ENCODE assay signal across 9 cellular contexts in the genomic region with DNA sequence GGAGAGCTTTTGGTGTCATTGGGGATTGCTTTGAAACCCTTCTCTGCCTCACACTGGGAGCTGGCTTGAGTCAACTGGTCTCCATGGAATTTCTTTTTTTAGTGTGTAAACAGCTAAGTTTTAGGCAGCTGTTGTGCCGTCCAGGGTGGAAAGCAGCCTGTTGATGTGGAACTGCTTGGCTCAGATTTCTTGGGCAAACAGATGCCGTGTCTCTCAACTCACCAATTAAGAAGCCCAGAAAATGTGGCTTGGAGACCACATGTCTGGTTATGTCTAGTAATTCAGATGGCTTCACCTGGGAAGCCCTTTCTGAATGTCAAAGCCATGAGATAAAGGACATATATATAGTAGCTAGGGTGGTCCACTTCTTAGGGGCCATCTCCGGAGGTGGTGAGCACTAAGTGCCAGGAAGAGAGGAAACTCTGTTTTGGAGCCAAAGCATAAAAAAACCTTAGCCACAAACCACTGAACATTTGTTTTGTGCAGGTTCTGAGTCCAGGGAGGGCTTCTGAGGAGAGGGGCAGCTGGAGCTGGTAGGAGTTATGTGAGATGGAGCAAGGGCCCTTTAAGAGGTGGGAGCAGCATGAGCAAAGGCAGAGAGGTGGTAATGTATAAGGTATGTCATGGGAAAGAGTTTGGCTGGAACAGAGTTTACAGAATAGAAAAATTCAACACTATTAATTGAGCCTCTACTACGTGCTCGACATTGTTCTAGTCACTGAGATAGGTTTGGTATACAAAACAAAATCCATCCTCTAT. TPM values are rescaled to one million over a fixed set of nuclear protein-coding genes. Genes with fewer than 3 reads are reported as not detected.
A peak's percentile ranks its signal among the peaks of the same experiment; 100 is the strongest.
DNase-seq lines count a peak whose midpoint lies in the region; ATAC-seq and TF ChIP-seq lines count a peak whose summit lies in the region.
"Had no signal": no experiment of that assay in that cellular context is flagged by ENCODE, and none has a peak within 500 bp of the region (broad histone marks: within the 10 kb centered on the region; RNA-seq: fewer than 3 reads in every experiment).

No MANE protein-coding gene starts in this region.

- H3K4me1 Mint-ChIP-seq in stimulated activated naive B cell treated with anti-CD40 and anti-IgM and Interleukin-4, amounts not matched to agents 10 μg/mL and 1 μg/mL and 100 μg/mL, for 72 hours, result peaks cover 43 to 60% of the 10 kb centered on the region in 2 donors
- peaks cover 36% of the 10 kb centered on the region for H3K4me1 Mint-ChIP-seq in activated CD8-positive, alpha-beta T cell treated with anti-CD3 and anti-CD28 coated beads, Interleukin-2, amount 10 ng/mL, durations not matched to agents 7 days and 5 days (ENCODE audit: low read depth)

- H3K4me3 Mint-ChIP-seq in stimulated activated naive B cell treated with anti-CD40 and anti-IgM and Interleukin-4, amounts not matched to agents 10 μg/mL and 1 μg/mL and 100 μg/mL, for 72 hours, result no peak overlapping the region
- H3K4me3 Mint-ChIP-seq in activated CD8-positive, alpha-beta T cell treated with anti-CD3 and anti-CD28 coated beads, Interleukin-2, amount 10 ng/mL, durations not matched to agents 7 days and 5 days, result no peak overlapping the region
- H3K4me3 Mint-ChIP-seq: activated CD8-positive, alpha-beta memory T cell treated with anti-CD3 and anti-CD28 coated beads, Interleukin-2, amount 10 ng/mL, durations not matched to agents 7 days and 5 days had no signal

- no peak overlapping the region for H3K27ac ChIP-seq in HEK293 (ENCODE audit: extremely low read depth, low read depth, low read length)

- no peak overlapping the region for H3K4me3 ChIP-seq in HEK293 (ENCODE audit: low read depth, low read length)

- H3K27ac Mint-ChIP-seq in stimulated activated naive B cell treated with anti-CD40 and anti-IgM and Interleukin-4, amounts not matched to agents 10 μg/mL and 1 μg/mL and 100 μg/mL, for 72 hours, result peak overlapping the region; percentile 2
- H3K27ac Mint-ChIP-seq in activated CD8-positive, alpha-beta T cell treated with anti-CD3 and anti-CD28 coated beads, Interleukin-2, amount 10 ng/mL, durations not matched to agents 7 days and 5 days, result no peak overlapping the region
- H3K27ac Mint-ChIP-seq: activated CD8-positive, alpha-beta memory T cell treated with anti-CD3 and anti-CD28 coated beads, Interleukin-2, amount 10 ng/mL, durations not matched to agents 7 days and 5 days had no signal

- peaks cover 0 to 4% of the 10 kb centered on the region in 2 donors for H3K36me3 Mint-ChIP-seq in stimulated activated naive B cell treated with anti-CD40 and anti-IgM and Interleukin-4, amounts not matched to agents 10 μg/mL and 1 μg/mL and 100 μg/mL, for 72 hours
- H3K36me3 Mint-ChIP-seq in activated CD8-positive, alpha-beta T cell treated with anti-CD3 and anti-CD28 coated beads, Interleukin-2, amount 10 ng/mL, durations not matched to agents 7 days and 5 days (ENCODE audit: low read depth), result no peaks in the 10 kb centered on the region
- H3K36me3 Mint-ChIP-seq: activated CD8-positive, alpha-beta memory T cell treated with anti-CD3 and anti-CD28 coated beads, Interleukin-2, amount 10 ng/mL, durations not matched to agents 7 days and 5 days had no signal

- DNase-seq in NCI-H446 treated with DMSO at 0.1 percent for 48 hours (lab: John Stamatoyannopoulos, UW) (peak; percentile 97), Right ventricle myocardium superior (no peak), HuH-7.5 (ENCODE audit: low spot score) (no peak)
- DNase-seq in stimulated activated naive B cell treated with anti-CD40 and anti-IgM and Interleukin-4, amounts not matched to agents 10 μg/mL and 1 μg/mL and 100 μg/mL, for 72 hours, result no peak
- DNase-seq in activated CD8-positive, alpha-beta T cell treated with anti-CD3 and anti-CD28 coated beads, Interleukin-2, amount 10 ng/mL, durations not matched to agents 7 days and 5 days, result no peak
- DNase-seq: activated CD8-positive, alpha-beta memory T cell treated with anti-CD3 and anti-CD28 coated beads, Interleukin-2, amount 10 ng/mL, durations not matched to agents 7 days and 5 days had no signal

- H3K4me1 ChIP-seq in HEK293 (ENCODE audit: control insufficient read depth, insufficient read depth, low read length), result no peaks in the 10 kb centered on the region; the same call in 1 of the 2 replicates

- CTCF ChIA-PET in HEK293 (lab: Yijun Ruan, JAX), result interaction anchor here (0.7 to 4.3 kb wide), 11 partner anchors 11 to 232 kb away, joined by 3 to 64 read pairs (median 6); partner anchors contain the start of gene CDKN1A
- CTCF ChIA-PET in activated CD8-positive, alpha-beta T cell treated with anti-CD3 and anti-CD28 coated beads, Interleukin-2, amount 10 ng/mL, durations not matched to agents 7 days and 5 days (lab: Charles Lee), result interaction anchor here (1.0 to 4.5 kb wide), 11 partner anchors 10 to 157 kb away, joined by 3 to 58 read pairs (median 4); no protein-coding TSS in a partner anchor

- intact Hi-C loops in Right ventricle myocardium superior (cut with DNase I), result no loop called here

- no peak for TF ChIP-seq CTCF in HEK293 (tag by site-specific recombination; IDR thresholded peaks at IDR 0.05)

- ATAC-seq in Right ventricle myocardium superior (ENCODE audit: poor library complexity) (peak; percentile 25), HG02642 (IDR thresholded peaks at IDR 0.05; ENCODE audit: poor library complexity, unreplicated experiment) (no peak)
- ATAC-seq in stimulated activated naive B cell treated with anti-CD40 and anti-IgM and Interleukin-4, amounts not matched to agents 10 μg/mL and 1 μg/mL and 100 μg/mL, for 72 hours (replicated peaks), result no peak
- no peak for ATAC-seq in activated CD8-positive, alpha-beta T cell treated with anti-CD3 and anti-CD28 coated beads, Interleukin-2, amount 10 ng/mL, durations not matched to agents 7 days and 5 days
- ATAC-seq: activated CD8-positive, alpha-beta memory T cell treated with anti-CD3 and anti-CD28 coated beads, Interleukin-2, amount 10 ng/mL, durations not matched to agents 7 days and 5 days had no signal

- POLR2A ChIA-PET in HEK293 (lab: Yijun Ruan, JAX), result interaction anchor here (3.4 kb wide), 1 partner anchor 53 kb away, joined by 19 read pairs; the partner anchor contains the start of gene CDKN1A
- POLR2A ChIA-PET in activated CD8-positive, alpha-beta T cell treated with anti-CD3 and anti-CD28 coated beads, Interleukin-2, amount 10 ng/mL, durations not matched to agents 7 days and 5 days (lab: Charles Lee), result no interaction called here

- H3K9me3 ChIP-seq in HEK293 (ENCODE audit: control insufficient read depth, insufficient read depth, low read depth, low read length), result no peaks in the 10 kb centered on the region
- H3K9me3 ChIP-seq: neutrophil had no signal

- no peaks in the 10 kb centered on the region for H3K9me3 Mint-ChIP-seq in stimulated activated naive B cell treated with anti-CD40 and anti-IgM and Interleukin-4, amounts not matched to agents 10 μg/mL and 1 μg/mL and 100 μg/mL, for 72 hours
- no peaks in the 10 kb centered on the region for H3K9me3 Mint-ChIP-seq in activated CD8-positive, alpha-beta T cell treated with anti-CD3 and anti-CD28 coated beads, Interleukin-2, amount 10 ng/mL, durations not matched to agents 7 days and 5 days (ENCODE audit: insufficient read depth)

- no peaks in the 10 kb centered on the region for H3K36me3 ChIP-seq in HEK293 (ENCODE audit: control insufficient read depth in 2 of 2, insufficient read depth in 1 of 2, low read length in 2 of 2)
- H3K36me3 ChIP-seq: neutrophil had no signal

- H3K27me3 Mint-ChIP-seq in stimulated activated naive B cell treated with anti-CD40 and anti-IgM and Interleukin-4, amounts not matched to agents 10 μg/mL and 1 μg/mL and 100 μg/mL, for 72 hours, result no peaks in the 10 kb centered on the region
- H3K27me3 Mint-ChIP-seq in activated CD8-positive, alpha-beta T cell treated with anti-CD3 and anti-CD28 coated beads, Interleukin-2, amount 10 ng/mL, durations not matched to agents 7 days and 5 days (ENCODE audit: low read depth), result no peaks in the 10 kb centered on the region
- H3K27me3 Mint-ChIP-seq: activated CD8-positive, alpha-beta memory T cell treated with anti-CD3 and anti-CD28 coated beads, Interleukin-2, amount 10 ng/mL, durations not matched to agents 7 days and 5 days had no signal

TF ChIP-seq in HEK293, 187 proteins besides CTCF, POLR2A, EP300 and RAD21:
- no peak for TF ChIP-seq MYNN (tag by site-specific recombination; IDR thresholded peaks at IDR 0.05; ENCODE audit: borderline replicate concordance)
- TF ChIP-seq ZNF747 (tag by site-specific recombination; IDR thresholded peaks at IDR 0.05), result no peak
- peak; percentile 84; the same call in 1 of the 2 replicates for TF ChIP-seq SCRT1 (tag by site-specific recombination; IDR thresholded peaks at IDR 0.05; ENCODE audit: borderline replicate concordance)
- TF ChIP-seq ZNF391 (tag by site-specific recombination; IDR thresholded peaks at IDR 0.05; ENCODE audit: borderline replicate concordance, low read depth), result no peak
- no peak for TF ChIP-seq GFI1B (tag by site-specific recombination; IDR thresholded peaks at IDR 0.05)
- TF ChIP-seq ZNF664 (tag by site-specific recombination; IDR thresholded peaks at IDR 0.05), result peak; percentile 97
- TF ChIP-seq ZNF335 (tag by site-specific recombination; conservative IDR thresholded peaks at IDR 0.05), result 0 out of 2 replicates have a peak, but pooled peaks have one; percentile 25

RNA-seq across cellular contexts. Expression of gene SRSF3, which starts 31.2 kb away (rescaled TPM):
- 122 TPM for total RNA-seq in Right ventricle myocardium superior
- total RNA-seq in activated CD8-positive, alpha-beta T cell treated with anti-CD3 and anti-CD28 coated beads, Interleukin-2, amount 10 ng/mL, durations not matched to agents 7 days and 5 days, result 100 to 1,000 TPM; 482 to 509 TPM

RNA-seq across cellular contexts. Expression of gene CDKN1A, which starts 53.2 kb away (rescaled TPM):
- 54.5 TPM for total RNA-seq in Right ventricle myocardium superior
- total RNA-seq in activated CD8-positive, alpha-beta T cell treated with anti-CD3 and anti-CD28 coated beads, Interleukin-2, amount 10 ng/mL, durations not matched to agents 7 days and 5 days, result 10 to 100 TPM; 43.4 to 44.2 TPM
